Comparison of ENCODE assay signal across 8 cellular contexts in genomic region chr4:89838005-89838404, GRCh38. TPM values are rescaled to one million over a fixed set of nuclear protein-coding genes. Genes with fewer than 3 reads are reported as not detected.
DNase-seq lines count a peak whose midpoint lies in the region; ATAC-seq and TF ChIP-seq lines count a peak whose summit lies in the region.

No MANE protein-coding gene starts in this region.

- no peaks in the 10 kb centered on the region for H3K36me3 ChIP-seq in CD4-positive, CD25-positive, alpha-beta regulatory T cell (ENCODE audit: control insufficient read depth, insufficient read depth, low read length)
- no peaks in the 10 kb centered on the region for H3K36me3 ChIP-seq in HUES48 (ENCODE audit: control insufficient read depth, insufficient read depth, low read length)

- peak overlapping the region in 3 of 4 donors; percentile 19 to 84 (median 79) for H3K4me3 Mint-ChIP-seq in CD4-positive, CD25-positive, alpha-beta regulatory T cell
- peak overlapping the region; percentile 96 for H3K4me3 Mint-ChIP-seq in type B pancreatic cell

- H3K9me3 ChIP-seq in CD4-positive, CD25-positive, alpha-beta regulatory T cell (ENCODE audit: control insufficient read depth in 2 of 2, low read length in 2 of 2): no peaks in the 10 kb centered on the region
- no peaks in the 10 kb centered on the region for H3K9me3 ChIP-seq in HUES48 (ENCODE audit: control insufficient read depth, insufficient read depth, low read length)

- no peak overlapping the region for H3K27ac ChIP-seq in CD4-positive, CD25-positive, alpha-beta regulatory T cell (ENCODE audit: insufficient read depth, low read length, poor library complexity, severe bottlenecking)
- H3K27ac ChIP-seq in HUES48 (ENCODE audit: low read depth, low read length): no peak overlapping the region

- H3K9ac ChIP-seq in HUES48 (ENCODE audit: low read depth, low read length): no peak overlapping the region

- peaks cover 4 to 21% (median 5%) of the 10 kb centered on the region in 4 donors for H3K4me1 Mint-ChIP-seq in CD4-positive, CD25-positive, alpha-beta regulatory T cell
- H3K4me1 Mint-ChIP-seq in type B pancreatic cell (ENCODE audit: unreplicated experiment): peaks cover 17% of the 10 kb centered on the region

- H3K4me1 ChIP-seq in CD4-positive, CD25-positive, alpha-beta regulatory T cell (ENCODE audit: control insufficient read depth, insufficient read depth, low read length, poor library complexity, severe bottlenecking): peaks cover 21% of the 10 kb centered on the region
- H3K4me1 ChIP-seq in HUES48 (ENCODE audit: control insufficient read depth, insufficient read depth, low read length): peaks cover 14% of the 10 kb centered on the region; the same call in 1 of the 2 replicates

- peaks cover 76% of the 10 kb centered on the region for H3K27me3 Mint-ChIP-seq in CD4-positive, CD25-positive, alpha-beta regulatory T cell
- H3K27me3 Mint-ChIP-seq in type B pancreatic cell: peaks cover 43% of the 10 kb centered on the region

- no peaks in the 10 kb centered on the region for H3K9me3 Mint-ChIP-seq in CD4-positive, CD25-positive, alpha-beta regulatory T cell
- H3K9me3 Mint-ChIP-seq in type B pancreatic cell: no peaks in the 10 kb centered on the region

- no peaks in the 10 kb centered on the region for H3K36me3 Mint-ChIP-seq in CD4-positive, CD25-positive, alpha-beta regulatory T cell
- peaks cover 6% of the 10 kb centered on the region for H3K36me3 Mint-ChIP-seq in type B pancreatic cell

- no peak for ATAC-seq in CD4-positive, CD25-positive, alpha-beta regulatory T cell (ENCODE audit: low read depth in 2 of 2)

- no peak for DNase-seq in CD4-positive, CD25-positive, alpha-beta regulatory T cell
- DNase-seq in astrocyte of the cerebellum (ENCODE audit: low read depth) (no peak), left kidney (ENCODE audit: low read depth, low spot score) (peak; percentile 71), type B pancreatic cell (ENCODE audit: extremely low spot score, unreplicated experiment) (no peak), 8988T (no peak), NK-92 (lab: John Stamatoyannopoulos, UW; ENCODE audit: unreplicated experiment) (no peak), ureter (ENCODE audit: low spot score) (no peak)

- TF ChIP-seq CTCF in astrocyte of the cerebellum (IDR thresholded peaks at IDR 0.05; ENCODE audit: low read depth, low read length, missing control alignments) (no peak), type B pancreatic cell (conservative IDR thresholded peaks at IDR 0.05) (no peak)

- in situ Hi-C loops in astrocyte of the cerebellum (cut with HindIII; ENCODE audit: low sequenced_read_pairs): no loop called here

- peak overlapping the region; percentile 37 for H3K4me3 ChIP-seq in CD4-positive, CD25-positive, alpha-beta regulatory T cell (ENCODE audit: low read depth, low read length)
- H3K4me3 ChIP-seq in HUES48 (ENCODE audit: low read depth, low read length) (peak overlapping the region; percentile 80), astrocyte of the cerebellum (ENCODE audit: low read depth, low read length) (peak overlapping the region; percentile 70)

- peaks cover 52% of the 10 kb centered on the region for H3K27me3 ChIP-seq in CD4-positive, CD25-positive, alpha-beta regulatory T cell (ENCODE audit: control insufficient read depth, insufficient read depth, low read length)
- peaks cover 20% of the 10 kb centered on the region for H3K27me3 ChIP-seq in HUES48 (ENCODE audit: control insufficient read depth, insufficient read depth, low read length)

- H3K27ac Mint-ChIP-seq in CD4-positive, CD25-positive, alpha-beta regulatory T cell: no peak overlapping the region
- peak overlapping the region; percentile 75 for H3K27ac Mint-ChIP-seq in type B pancreatic cell

RNA-seq across cellular contexts. Expression of gene SNCA, which starts 1.0 kb away (rescaled TPM):
- 2.3 TPM for total RNA-seq in CD4-positive, CD25-positive, alpha-beta regulatory T cell
- 1 to 10 TPM in 1 of 4 donors, under 1 TPM in 1, not detected in 2; 0.29 to 1.9 TPM for polyA plus RNA-seq in CD4-positive, CD25-positive, alpha-beta regulatory T cell
- total RNA-seq in type B pancreatic cell (ENCODE audit: low replicate concordance) (10.3 and 16.6 TPM in 2 replicates), ureter (5.3 TPM)

RNA-seq across cellular contexts. Expression of gene MMRN1, which starts 56.6 kb away (rescaled TPM):
- total RNA-seq in CD4-positive, CD25-positive, alpha-beta regulatory T cell: 2.0 TPM
- polyA plus RNA-seq in CD4-positive, CD25-positive, alpha-beta regulatory T cell: 1 to 10 TPM; 1.1 to 4.1 (median 2.0) TPM
- total RNA-seq in type B pancreatic cell (ENCODE audit: low replicate concordance) (0.17 and 4.7 TPM in 2 replicates), ureter (32.3 TPM)
